ENCODE assay signal across 1 cellular context in genomic region chr12:27284751-27285150, GRCh38.
A peak's percentile ranks its signal among the peaks of the same experiment; 100 is the strongest.
TF ChIP-seq lines count a peak whose summit lies in the region.

No MANE protein-coding gene starts in this region.

TF ChIP-seq in SK-N-SH, 30 proteins besides CTCF, POLR2A, EP300 and RAD21 (continued from another document):
- no peak for TF ChIP-seq USF2 (IDR thresholded peaks at IDR 0.05; ENCODE audit: borderline replicate concordance, low read depth, low read length)
- 0 out of 2 replicates have a peak, but pooled peaks have one; percentile 18 for TF ChIP-seq TCF12 (IDR thresholded peaks at IDR 0.05)
- TF ChIP-seq EZH2phosphoT487 (IDR thresholded peaks at IDR 0.05; ENCODE audit: borderline replicate concordance, low read depth), result no peak
- no peak for TF ChIP-seq TAF1 (IDR thresholded peaks at IDR 0.05; ENCODE audit: borderline replicate concordance, low read depth, low read length)
- no peak for TF ChIP-seq POLR2AphosphoS5 (IDR thresholded peaks at IDR 0.05; ENCODE audit: low read depth, low read length)
- peak; percentile 22; the same call in 1 of the 2 replicates for TF ChIP-seq ELF1 (IDR thresholded peaks at IDR 0.05)
- no peak for TF ChIP-seq GATA2 (CRISPR knock-in tag; IDR thresholded peaks at IDR 0.05)
- no peak for TF ChIP-seq NFIC (IDR thresholded peaks at IDR 0.05; ENCODE audit: borderline replicate concordance)
